ENCODE assay signal across 29 cellular contexts in the genomic region with DNA sequence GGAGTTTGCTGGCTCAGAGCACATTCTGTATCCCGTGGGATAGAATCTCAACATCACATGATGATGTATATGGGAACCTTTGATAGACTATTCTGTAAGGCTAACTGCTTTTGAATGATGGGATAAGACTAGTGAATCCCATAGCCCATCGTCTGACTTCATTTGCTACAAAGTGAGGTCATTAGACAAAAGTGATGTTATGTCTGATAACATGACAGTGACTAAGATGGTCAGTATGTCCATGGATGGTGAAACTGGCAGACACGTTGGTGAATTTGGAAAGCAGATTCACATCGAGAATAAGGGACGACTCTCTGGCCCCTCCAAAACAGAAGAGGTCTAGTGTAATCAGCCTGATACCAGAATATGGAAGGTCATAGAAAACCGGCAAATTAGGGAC.
DNase-seq lines count a peak whose midpoint lies in the region; ATAC-seq, FAIRE-seq and TF ChIP-seq lines count a peak whose summit lies in the region.
"Had no signal": no experiment of that assay in that cellular context is flagged by ENCODE, and none has a peak within 500 bp of the region (broad histone marks: within the 10 kb centered on the region; RNA-seq: fewer than 3 reads in every experiment).

No MANE protein-coding gene starts in this region.

- no peak overlapping the region for H2BK120ac ChIP-seq in mesenchymal stem cell (ENCODE audit: low read depth, low read length)

- no peak overlapping the region for H3K18ac ChIP-seq in mesenchymal stem cell (ENCODE audit: low read depth in 1 of 2, low read length in 2 of 2)

- DNase-seq in A172 (ENCODE audit: low spot score) (peak; percentile 44), HTR-8/SVneo (ENCODE audit: insufficient read length, low spot score) (no peak), RPMI7951 (ENCODE audit: low read depth) (peak; percentile 25), mesenchymal stem cell (no peak), NCI-H2081 treated with DMSO at 0.1 percent for 48 hours (lab: John Stamatoyannopoulos, UW) (no peak), A673 (ENCODE audit: low spot score) (no peak), BE2C (no peak)
- DNase-seq: 8988T; DMS53; GDM1; GOT3; HFFc6; KG1; MM.1S; NCI-H1417; NCI-H1694; NCI-H2081; NCI-H446; NCI-H524 treated with DMSO at 0.1 percent for 48 hours; NCI-H774; NK-92 treated with Interleukin-12 subunit alpha and Interleukin-12 subunit beta, amount 100 ng/mL, for 24 hours; PC-3; SHP77; SW 1271 had no signal

- H3K4me3 ChIP-seq in mesenchymal stem cell (ENCODE audit: insufficient read depth in 1 of 2, low read depth in 1 of 2, low read length in 2 of 2): no peak overlapping the region
- no peak overlapping the region for H3K4me3 ChIP-seq in A673 (ENCODE audit: low read depth, low read length, poor library complexity, severe bottlenecking)
- H3K4me3 ChIP-seq in BE2C (ENCODE audit: low read depth, low read length): no peak overlapping the region
- H3K4me3 ChIP-seq: GM12878, HAP-1, SK-N-MC had no signal

- peak overlapping the region; percentile 88 for H2AK5ac ChIP-seq in mesenchymal stem cell (ENCODE audit: low read length, severe bottlenecking)

- H3K9me3 ChIP-seq in mesenchymal stem cell (ENCODE audit: control insufficient read depth, low read length) (no peaks in the 10 kb centered on the region), A673 (ENCODE audit: low read depth, low read length, poor library complexity, severe bottlenecking) (no peaks in the 10 kb centered on the region), BE2C (no peaks in the 10 kb centered on the region)
- H3K9me3 ChIP-seq: HAP-1 had no signal

- WGBS in mesenchymal stem cell: 92% methylated on average over 6 of the region's 6 CpGs

- H3K36me3 ChIP-seq in mesenchymal stem cell (ENCODE audit: control insufficient read depth in 1 of 2, insufficient read depth in 2 of 2, low read depth in 1 of 2, low read length in 2 of 2): no peaks in the 10 kb centered on the region
- H3K36me3 ChIP-seq in A673 (ENCODE audit: insufficient read depth, low read length, poor library complexity, severe bottlenecking): no peaks in the 10 kb centered on the region
- H3K36me3 ChIP-seq in BE2C: no peaks in the 10 kb centered on the region
- H3K36me3 ChIP-seq: HAP-1 had no signal

- H3K79me1 ChIP-seq in mesenchymal stem cell (replicated peaks; ENCODE audit: low read length, poor library complexity, severe bottlenecking): peaks cover 8% of the 10 kb centered on the region

- no peak overlapping the region for H4K8ac ChIP-seq in mesenchymal stem cell (ENCODE audit: low read length)

- H2BK15ac ChIP-seq in mesenchymal stem cell (ENCODE audit: low read depth, poor library complexity, severe bottlenecking): no peak overlapping the region

- H2BK12ac ChIP-seq in mesenchymal stem cell (ENCODE audit: low read length in 2 of 2): no peak overlapping the region

- FAIRE-seq in HTR-8/SVneo (lab: Jason Lieb, UNC): peak; percentile 93
- FAIRE-seq: GM12878 had no signal

- CTCF ChIA-PET in A673 (lab: Charles Lee): no interaction called here

- H3K14ac ChIP-seq in mesenchymal stem cell (ENCODE audit: low read length in 2 of 2): no peak overlapping the region

- H2BK5ac ChIP-seq in mesenchymal stem cell (ENCODE audit: low read depth, low read length, poor library complexity, severe bottlenecking): peak overlapping the region; percentile 66

- no peak overlapping the region for H3K9ac ChIP-seq in mesenchymal stem cell (ENCODE audit: low read length)

- intact Hi-C loops in A673 (cut with micrococcal nuclease; ENCODE audit: unreplicated experiment): loop anchor here (10.0 kb wide), 1 partner anchor 818 kb away; a partner anchor contains a TSS

- no peak overlapping the region for H3K4ac ChIP-seq in mesenchymal stem cell (ENCODE audit: low read depth in 1 of 2, low read length in 2 of 2)

- H3K23ac ChIP-seq in mesenchymal stem cell (ENCODE audit: low read length in 2 of 2): no peak overlapping the region

- no peak overlapping the region for H4K91ac ChIP-seq in mesenchymal stem cell (ENCODE audit: low read length)

- no peaks in the 10 kb centered on the region for H3K27me3 ChIP-seq in mesenchymal stem cell (ENCODE audit: control insufficient read depth in 1 of 2, insufficient read depth in 1 of 2, low read length in 2 of 2)
- no peaks in the 10 kb centered on the region for H3K27me3 ChIP-seq in A673 (replicated peaks; ENCODE audit: insufficient read depth, low read depth, low read length, poor library complexity)
- no peaks in the 10 kb centered on the region for H3K27me3 ChIP-seq in BE2C

- TF ChIP-seq CTCF in A673 (conservative IDR thresholded peaks at IDR 0.05; ENCODE audit: low read depth, low read length): no peak
- no peak for TF ChIP-seq CTCF in BE2C (IDR thresholded peaks at IDR 0.05; ENCODE audit: low read depth, low read length)

- POLR2A ChIA-PET in A673 (lab: Charles Lee; ENCODE audit: low non-redundant PET): no interaction called here

- no peak overlapping the region for H3K4me2 ChIP-seq in mesenchymal stem cell (ENCODE audit: low read length, poor library complexity, severe bottlenecking)

- ATAC-seq in HG02973 (IDR thresholded peaks at IDR 0.05; ENCODE audit: unreplicated experiment): no peak
- ATAC-seq: GM12878, PC-3 had no signal

- no TSS peak for BruUV-seq in A673 (replicated peaks; lab: Mats Ljungman, UMichigan)

- H3K27ac ChIP-seq in mesenchymal stem cell (ENCODE audit: low read length, poor library complexity, severe bottlenecking) (peak overlapping the region; percentile 100), A673 (ENCODE audit: low read depth, low read length, poor library complexity, severe bottlenecking) (no peak overlapping the region)
- H3K27ac ChIP-seq: RWPE1, SK-N-MC had no signal

- H3K4me1 ChIP-seq in mesenchymal stem cell (ENCODE audit: control insufficient read depth, insufficient read depth, low read depth, low read length) (peaks cover 11% of the 10 kb centered on the region), A673 (ENCODE audit: insufficient read depth, low read length, poor library complexity, severe bottlenecking) (peaks cover 21% of the 10 kb centered on the region), BE2C (no peaks in the 10 kb centered on the region)
- H3K4me1 ChIP-seq: HAP-1 had no signal

- no peak overlapping the region for H2AFZ ChIP-seq in mesenchymal stem cell (ENCODE audit: low read depth, low read length)

Comparison
In these comparisons a context has a peak if more than half of its experiments do, and no peak if none do; other contexts are left out.
1. DNase-seq: peak in A172 (single experiment) and RPMI7951 (single experiment); none in HTR-8/SVneo (single experiment), mesenchymal stem cell (single experiment), NCI-H2081 treated with DMSO at 0.1 percent for 48 hours (single experiment), A673 (single experiment) and BE2C (single experiment).